ENCODE assay signal across 24 cellular contexts in genomic region chr4:165971941-165972340, GRCh38.
DNase-seq lines count a peak whose midpoint lies in the region; ATAC-seq and TF ChIP-seq lines count a peak whose summit lies in the region.
"Had no signal": no experiment of that assay in that cellular context is flagged by ENCODE, and none has a peak within 500 bp of the region (broad histone marks: within the 10 kb centered on the region; RNA-seq: fewer than 3 reads in every experiment).

No MANE protein-coding gene starts in this region.

- no peaks in the 10 kb centered on the region for H3K9me3 ChIP-seq in RWPE2 (ENCODE audit: severe bottlenecking)
- H3K9me3 ChIP-seq: right lobe of liver, SJCRH30, upper lobe of right lung had no signal

- no peaks in the 10 kb centered on the region for H3K36me3 ChIP-seq in RWPE2 (ENCODE audit: low read depth)
- H3K36me3 ChIP-seq: right lobe of liver, SJCRH30, upper lobe of right lung had no signal

- H3K27me3 ChIP-seq in RWPE2 (ENCODE audit: insufficient read depth, poor library complexity, severe bottlenecking), result no peaks in the 10 kb centered on the region
- H3K27me3 ChIP-seq: right lobe of liver, SJCRH30, upper lobe of right lung had no signal

- peak overlapping the region; percentile 99 for H3K27ac ChIP-seq in RWPE2 (ENCODE audit: poor library complexity, severe bottlenecking)
- H3K27ac ChIP-seq: right lobe of liver, SJCRH30, upper lobe of right lung had no signal

- H3K4me1 ChIP-seq in RWPE2 (ENCODE audit: insufficient read depth, poor library complexity, severe bottlenecking), result peaks cover 49% of the 10 kb centered on the region
- H3K4me1 ChIP-seq: right lobe of liver, SJCRH30, upper lobe of right lung had no signal

- DNase-seq in LoVo (ENCODE audit: low spot score) (peak; percentile 48), RWPE2 (ENCODE audit: low spot score) (no peak), glomerular visceral epithelial cell (ENCODE audit: extremely low spot score) (peak; percentile 70), NCI-H2107 treated with DMSO at 0.1 percent for 48 hours (lab: John Stamatoyannopoulos, UW; ENCODE audit: unreplicated experiment) (no peak)
- DNase-seq in effector CD4-positive, alpha-beta T cell, result no peak
- DNase-seq: activated B cell treated with CpG ODN at 0.5 μM for 24 hours; activated CD4-positive, alpha-beta T cell treated with anti-CD3 and anti-CD28 coated beads, Interleukin-2, amount 50 U/mL, for 1 hour; activated CD8-positive, alpha-beta memory T cell treated with anti-CD3 and anti-CD28 coated beads, Interleukin-2, amount 10 ng/mL, durations not matched to agents 7 days and 5 days; activated naive CD4-positive, alpha-beta T cell; activated T-cell treated with anti-CD3 and anti-CD28 coated beads, Interleukin-2, amount 50 U/mL, for 48 hours; CD4-positive, alpha-beta memory T cell; erythroblast; NCI-H1417 treated with DMSO at 0.1 percent for 48 hours; NCI-H2081 treated with DMSO at 0.1 percent for 48 hours; NCI-H446 treated with DMSO at 0.1 percent for 48 hours; posterior cingulate gyrus; right lobe of liver; SJCRH30; stimulated activated CD4-positive, alpha-beta T cell treated with anti-CD3 and anti-CD28 coated beads, Interleukin-15, amount 100 ng/mL, for 24 hours; stimulated activated naive B cell treated with anti-CD40 and anti-IgM and Interleukin-4, amounts not matched to agents 10 μg/mL and 1 μg/mL and 100 μg/mL, for 72 hours; upper lobe of right lung had no signal

- no peak overlapping the region for H3K4me3 ChIP-seq in RWPE2 (ENCODE audit: severe bottlenecking)
- H3K4me3 ChIP-seq: K562, right lobe of liver, SJCRH30, upper lobe of right lung had no signal

- TF ChIP-seq CTCF in RWPE2 (IDR thresholded peaks at IDR 0.05; ENCODE audit: poor library complexity, severe bottlenecking), result no peak

- ATAC-seq in RWPE2 (ENCODE audit: low read depth) (peak; percentile 70), HG03039 (IDR thresholded peaks at IDR 0.05; ENCODE audit: unreplicated experiment) (no peak), HG02938 (IDR thresholded peaks at IDR 0.05; ENCODE audit: unreplicated experiment) (no peak)
- ATAC-seq: activated CD8-positive, alpha-beta memory T cell treated with anti-CD3 and anti-CD28 coated beads, Interleukin-2, amount 10 ng/mL, durations not matched to agents 7 days and 5 days; K562; right lobe of liver; upper lobe of right lung had no signal

Comparison
In these comparisons a context has a peak if more than half of its experiments do, and no peak if none do; other contexts are left out.
1. DNase-seq: peak in LoVo (single experiment) and glomerular visceral epithelial cell (single experiment); none in RWPE2 (single experiment), effector CD4-positive, alpha-beta T cell (single experiment) and NCI-H2107 treated with DMSO at 0.1 percent for 48 hours (single experiment).